In genomic region chr1:234748066-234748465, GRCh38 we compare ENCODE assay signal across 25 cellular contexts.
"Had no signal": no experiment of that assay in that cellular context is flagged by ENCODE, and none has a peak within 500 bp of the region (broad histone marks: within the 10 kb centered on the region; RNA-seq: fewer than 3 reads in every experiment).

No MANE protein-coding gene starts in this region.

- H3K9me3 Mint-ChIP-seq: activated B cell treated with CpG ODN at 0.5 μM for 24 hours; activated CD4-positive, alpha-beta memory T cell treated with anti-CD3 and anti-CD28 coated beads for 36 hours; activated naive CD4-positive, alpha-beta T cell treated with anti-CD3 and anti-CD28 coated beads, Interleukin-2, amount 50 U/mL, for 24 hours; natural killer cell treated with Interleukin-12 subunit alpha and Interleukin-12 subunit beta and Interleukin-15 and Interleukin-18, amount 100 ng/mL, for 72 hours; stimulated activated naive B cell treated with anti-CD40 and anti-IgM and Interleukin-4, amounts not matched to agents 10 μg/mL and 1 μg/mL and 100 μg/mL, for 72 hours had no signal

- H3K4me1 ChIP-seq: parathyroid adenoma had no signal

- H3K9me3 ChIP-seq: body of pancreas, left ventricle myocardium inferior, sigmoid colon, thoracic aorta, upper lobe of left lung had no signal

- H2AFZ ChIP-seq: parathyroid adenoma had no signal

- DNase-seq: activated B cell treated with CpG ODN at 0.5 μM for 24 hours; activated CD4-positive, alpha-beta memory T cell treated with anti-CD3 and anti-CD28 coated beads for 36 hours; activated CD4-positive, alpha-beta T cell treated with anti-CD3 and anti-CD28 coated beads for 4 hours; activated CD8-positive, alpha-beta memory T cell treated with anti-CD3 and anti-CD28 coated beads, Interleukin-2, amount 10 ng/mL, durations not matched to agents 7 days and 5 days; activated effector memory CD4-positive, alpha-beta T cell treated with anti-CD3 and anti-CD28 coated beads, Interleukin-2, amount 50 U/mL, for 16 hours; activated T-cell treated with anti-CD3 and anti-CD28 coated beads for 4 hours; body of pancreas; effector CD4-positive, alpha-beta T cell; foreskin melanocyte; hippocampal formation; left ventricle myocardium inferior; mammary epithelial cell; nucleus accumbens; sigmoid colon; stimulated activated CD4-positive, alpha-beta T cell treated with anti-CD3 and anti-CD28 coated beads, Interleukin-2, amount 100 ng/mL, for 48 hours; stimulated activated CD8-positive, alpha-beta memory T cell treated with anti-CD3 and anti-CD28 coated beads, Interleukin-4, amount 100 ng/mL, for 48 hours; stimulated activated naive B cell treated with anti-CD40 and anti-IgM and Interleukin-4, amounts not matched to agents 10 μg/mL and 1 μg/mL and 100 μg/mL, for 72 hours; T-helper 9 cell; upper lobe of left lung had no signal

- H3K27me3 Mint-ChIP-seq: activated B cell treated with CpG ODN at 0.5 μM for 24 hours; activated CD4-positive, alpha-beta memory T cell treated with anti-CD3 and anti-CD28 coated beads for 36 hours; activated naive CD4-positive, alpha-beta T cell treated with anti-CD3 and anti-CD28 coated beads, Interleukin-2, amount 50 U/mL, for 24 hours; stimulated activated naive B cell treated with anti-CD40 and anti-IgM and Interleukin-4, amounts not matched to agents 10 μg/mL and 1 μg/mL and 100 μg/mL, for 72 hours had no signal

- H3K9ac ChIP-seq: parathyroid adenoma had no signal

- H3K27ac Mint-ChIP-seq: activated B cell treated with CpG ODN at 0.5 μM for 24 hours; activated CD4-positive, alpha-beta memory T cell treated with anti-CD3 and anti-CD28 coated beads for 36 hours; activated CD8-positive, alpha-beta memory T cell treated with anti-CD3 and anti-CD28 coated beads, Interleukin-2, amount 10 ng/mL, durations not matched to agents 7 days and 5 days; activated naive CD4-positive, alpha-beta T cell treated with anti-CD3 and anti-CD28 coated beads, Interleukin-2, amount 50 U/mL, for 24 hours; stimulated activated naive B cell treated with anti-CD40 and anti-IgM and Interleukin-4, amounts not matched to agents 10 μg/mL and 1 μg/mL and 100 μg/mL, for 72 hours had no signal

- H3K27ac ChIP-seq: body of pancreas, left ventricle myocardium inferior, parathyroid adenoma, sigmoid colon, thoracic aorta, upper lobe of left lung had no signal

- H3K27me3 ChIP-seq: body of pancreas, sigmoid colon, upper lobe of left lung had no signal

- H3K4me3 Mint-ChIP-seq: activated B cell treated with CpG ODN at 0.5 μM for 24 hours; activated CD4-positive, alpha-beta memory T cell treated with anti-CD3 and anti-CD28 coated beads for 36 hours; activated CD8-positive, alpha-beta memory T cell treated with anti-CD3 and anti-CD28 coated beads, Interleukin-2, amount 10 ng/mL, durations not matched to agents 7 days and 5 days; activated naive CD4-positive, alpha-beta T cell treated with anti-CD3 and anti-CD28 coated beads, Interleukin-2, amount 50 U/mL, for 24 hours; natural killer cell treated with Interleukin-12 subunit alpha and Interleukin-12 subunit beta and Interleukin-15 and Interleukin-18, amount 100 ng/mL, for 72 hours; stimulated activated naive B cell treated with anti-CD40 and anti-IgM and Interleukin-4, amounts not matched to agents 10 μg/mL and 1 μg/mL and 100 μg/mL, for 72 hours had no signal

- ATAC-seq: activated CD8-positive, alpha-beta memory T cell treated with anti-CD3 and anti-CD28 coated beads, Interleukin-2, amount 10 ng/mL, durations not matched to agents 7 days and 5 days; body of pancreas; esophagus mucosa; natural killer cell treated with Interleukin-12 subunit alpha and Interleukin-12 subunit beta and Interleukin-15 and Interleukin-18, amount 100 ng/mL, for 72 hours; stimulated activated naive B cell treated with anti-CD40 and anti-IgM and Interleukin-4, amounts not matched to agents 10 μg/mL and 1 μg/mL and 100 μg/mL, for 72 hours had no signal

- H3K36me3 ChIP-seq: left ventricle myocardium inferior, sigmoid colon, thoracic aorta, upper lobe of left lung had no signal

- H3K4me3 ChIP-seq: body of pancreas, left ventricle myocardium inferior, sigmoid colon, smooth muscle cell, thoracic aorta, upper lobe of left lung had no signal

- H3K4me1 Mint-ChIP-seq: activated B cell treated with CpG ODN at 0.5 μM for 24 hours; activated CD8-positive, alpha-beta memory T cell treated with anti-CD3 and anti-CD28 coated beads, Interleukin-2, amount 10 ng/mL, durations not matched to agents 7 days and 5 days; activated naive CD4-positive, alpha-beta T cell treated with anti-CD3 and anti-CD28 coated beads, Interleukin-2, amount 50 U/mL, for 24 hours; stimulated activated naive B cell treated with anti-CD40 and anti-IgM and Interleukin-4, amounts not matched to agents 10 μg/mL and 1 μg/mL and 100 μg/mL, for 72 hours had no signal

- H3K36me3 Mint-ChIP-seq: activated CD4-positive, alpha-beta memory T cell treated with anti-CD3 and anti-CD28 coated beads for 36 hours; activated CD8-positive, alpha-beta memory T cell treated with anti-CD3 and anti-CD28 coated beads, Interleukin-2, amount 10 ng/mL, durations not matched to agents 7 days and 5 days; activated naive CD4-positive, alpha-beta T cell treated with anti-CD3 and anti-CD28 coated beads, Interleukin-2, amount 50 U/mL, for 24 hours; natural killer cell treated with Interleukin-12 subunit alpha and Interleukin-12 subunit beta and Interleukin-15 and Interleukin-18, amount 100 ng/mL, for 72 hours; stimulated activated naive B cell treated with anti-CD40 and anti-IgM and Interleukin-4, amounts not matched to agents 10 μg/mL and 1 μg/mL and 100 μg/mL, for 72 hours had no signal

- H3K4me2 ChIP-seq: smooth muscle cell had no signal
